15 cellular contexts compared by ENCODE assay signal in the genomic region with DNA sequence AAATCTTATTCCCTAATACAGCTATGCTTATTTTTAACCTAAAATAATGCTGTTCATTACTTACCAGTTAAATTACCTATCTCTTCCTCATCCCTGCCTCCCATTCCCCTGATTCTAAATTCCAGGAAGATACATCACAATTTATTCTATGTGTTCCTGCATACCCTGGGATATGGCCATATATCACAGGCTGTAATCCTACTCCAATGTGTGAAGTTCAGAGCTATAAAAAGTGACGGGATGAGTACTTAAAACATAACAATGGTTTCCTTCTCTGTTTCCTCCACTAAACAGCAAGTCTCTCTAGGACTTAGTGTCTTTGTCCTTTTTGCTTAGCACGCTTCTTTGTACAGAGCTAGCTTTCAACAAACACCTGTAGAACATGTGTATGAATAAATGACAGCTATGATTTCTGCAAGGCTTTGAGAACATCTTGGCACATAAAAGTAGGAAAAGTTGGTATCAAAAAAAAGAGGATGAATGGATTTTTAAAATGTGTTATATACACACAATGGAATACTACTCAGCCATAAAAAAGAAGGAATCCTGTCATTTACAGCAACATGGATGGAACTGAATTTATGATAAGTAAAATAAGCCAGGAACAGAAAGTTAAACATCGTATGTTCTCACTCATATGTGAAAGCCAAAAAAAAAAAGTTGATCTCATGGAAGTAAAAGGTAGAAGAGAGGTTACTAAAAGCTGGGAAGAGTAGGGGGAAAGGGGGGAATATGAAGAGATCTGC.
"Had no signal": no experiment of that assay in that cellular context is flagged by ENCODE, and none has a peak within 500 bp of the region (broad histone marks: within the 10 kb centered on the region; RNA-seq: fewer than 3 reads in every experiment).

No MANE protein-coding gene starts in this region.

- H3K9me3 Mint-ChIP-seq: T-helper 2 cell treated with Interferon-gamma antibody and Interleukin-4, amounts not matched to agents 5 μg/mL and 100 μg/mL, for 36 hours had no signal

- H2AFZ ChIP-seq: hepatocyte had no signal

- H3K27ac ChIP-seq: breast epithelium, hepatocyte had no signal

- H3K9me3 ChIP-seq: breast epithelium, stomach had no signal

- H3K36me3 ChIP-seq: breast epithelium, stomach had no signal

- H3K27ac Mint-ChIP-seq: activated CD8-positive, alpha-beta memory T cell treated with anti-CD3 and anti-CD28 coated beads, Interleukin-2, amount 10 ng/mL, durations not matched to agents 7 days and 5 days; activated naive CD8-positive, alpha-beta T cell treated with anti-CD3 and anti-CD28 coated beads, Interleukin-2, amount 10 ng/mL, durations not matched to agents 7 days and 5 days; nephron; T-helper 2 cell treated with Interferon-gamma antibody and Interleukin-4, amounts not matched to agents 5 μg/mL and 100 μg/mL, for 36 hours had no signal

- FAIRE-seq: urothelium cell line had no signal

- H3K4me1 ChIP-seq: breast epithelium had no signal

- DNase-seq: activated CD4-positive, alpha-beta T cell treated with anti-CD3 and anti-CD28 coated beads, Interleukin-2, amount 50 U/mL, for 4 hours; activated CD8-positive, alpha-beta memory T cell treated with anti-CD3 and anti-CD28 coated beads, Interleukin-2, amount 10 ng/mL, durations not matched to agents 7 days and 5 days; activated gamma-delta T cell; activated naive CD8-positive, alpha-beta T cell treated with anti-CD3 and anti-CD28 coated beads, Interleukin-2, amount 10 ng/mL, durations not matched to agents 7 days and 5 days; activated T-cell treated with anti-CD3 and anti-CD28 coated beads, Interleukin-2, amount 50 U/mL, for 4 hours; aorta; stimulated activated CD4-positive, alpha-beta T cell treated with anti-CD3 and anti-CD28 coated beads, Interleukin-15, amount 100 ng/mL, for 24 hours; stimulated activated CD4-positive, alpha-beta T cell treated with anti-CD3 and anti-CD28 coated beads, Interleukin-4, amount 100 ng/mL, for 4 hours; stomach had no signal

- H3K4me2 ChIP-seq: hepatocyte had no signal

- H3K27me3 Mint-ChIP-seq: activated CD8-positive, alpha-beta memory T cell treated with anti-CD3 and anti-CD28 coated beads, Interleukin-2, amount 10 ng/mL, durations not matched to agents 7 days and 5 days had no signal

- H3K4me3 Mint-ChIP-seq: activated CD8-positive, alpha-beta memory T cell treated with anti-CD3 and anti-CD28 coated beads, Interleukin-2, amount 10 ng/mL, durations not matched to agents 7 days and 5 days; activated naive CD8-positive, alpha-beta T cell treated with anti-CD3 and anti-CD28 coated beads, Interleukin-2, amount 10 ng/mL, durations not matched to agents 7 days and 5 days; activated T-cell treated with anti-CD3 and anti-CD28 coated beads, Interleukin-2, amount 50 U/mL, for 4 hours; nephron; T-helper 2 cell treated with Interferon-gamma antibody and Interleukin-4, amounts not matched to agents 5 μg/mL and 100 μg/mL, for 36 hours had no signal

- H3K4me3 ChIP-seq: breast epithelium, hepatocyte, stomach had no signal

- H3K27me3 ChIP-seq: breast epithelium, hepatocyte, stomach had no signal

- ATAC-seq: activated CD4-positive, CD25-positive, alpha-beta regulatory T cell treated with anti-CD3 and anti-CD28 coated beads, Interleukin-2, amount 50 U/mL, for 24 hours; activated T-cell treated with anti-CD3 and anti-CD28 coated beads, Interleukin-2, amount 50 U/mL, for 4 hours had no signal
